Comparison of ENCODE assay signal across 21 cellular contexts in the genomic region with DNA sequence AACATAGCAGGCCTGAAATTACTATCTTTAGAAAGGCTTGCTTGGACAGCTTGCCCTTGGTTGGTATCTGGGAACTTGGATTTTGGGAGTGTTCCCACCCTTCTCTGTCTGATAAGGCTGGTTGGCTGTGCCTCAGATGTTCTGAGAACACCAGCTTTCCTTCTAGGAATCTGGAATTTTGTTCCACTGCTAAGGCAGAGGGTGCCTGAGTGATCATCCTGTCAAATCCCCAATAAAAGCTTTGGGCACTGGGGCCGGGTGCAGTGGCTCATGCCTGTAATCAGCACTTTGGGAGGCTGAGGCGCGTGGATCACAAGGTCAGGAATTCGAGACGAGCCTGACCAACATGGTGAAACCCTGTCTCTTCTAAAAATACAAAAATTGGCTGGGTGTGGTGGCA.
"Had no signal": no experiment of that assay in that cellular context is flagged by ENCODE, and none has a peak within 500 bp of the region (broad histone marks: within the 10 kb centered on the region; RNA-seq: fewer than 3 reads in every experiment).

No MANE protein-coding gene starts in this region.

- ATAC-seq: mucosa of descending colon; natural killer cell treated with Interleukin-12 subunit alpha and Interleukin-12 subunit beta and Interleukin-15 and Interleukin-18, amount 100 ng/mL, for 72 hours; pancreas; stimulated activated effector memory CD8-positive, alpha-beta T cell treated with anti-CD3 and anti-CD28 coated beads, Interleukin-12 subunit alpha, Interleukin-12 subunit beta, amount 100 ng/mL, for 72 hours had no signal

- H3K9me3 ChIP-seq: mucosa of descending colon, neutrophil, pancreas, sigmoid colon, testis, tibial artery had no signal

- H3K27ac ChIP-seq: dorsolateral prefrontal cortex, neutrophil, pancreas, sigmoid colon, testis, tibial artery had no signal

- H3K27me3 ChIP-seq: dorsolateral prefrontal cortex, neutrophil, pancreas, sigmoid colon, testis, tibial artery had no signal

- H3K4me3 ChIP-seq: dorsolateral prefrontal cortex, mucosa of descending colon, pancreas, sigmoid colon, testis, tibial artery had no signal

- DNase-seq: cerebellar nuclear complex; dorsolateral prefrontal cortex; effector CD4-positive, alpha-beta T cell; hypothalamus; immature natural killer cell; islet precursor cell; kidney glomerular epithelial cell; mesenchymal stem cell; mucosa of descending colon; naive B cell; pancreas; sigmoid colon; stimulated activated CD4-positive, alpha-beta T cell treated with anti-CD3 and anti-CD28 coated beads, Interleukin-2, amount 100 ng/mL, for 24 hours; stimulated activated CD4-positive, alpha-beta T cell treated with anti-CD3 and anti-CD28 coated beads, Interleukin-4, amount 100 ng/mL, for 24 hours; stimulated activated naive CD4-positive, alpha-beta T cell treated with Interleukin-2 at 50 U/mL for 16 hours; substantia nigra; testis; tibial artery had no signal
